In genomic region chr6:151392429-151392828, GRCh38 we compare ENCODE assay signal across 1 cellular context.
TF ChIP-seq lines count a peak whose summit lies in the region.

No MANE protein-coding gene starts in this region.

TF ChIP-seq in K562, 482 proteins besides CTCF, POLR2A, EP300 and RAD21 (continued from another document):
- TF ChIP-seq ATF2 (CRISPR knock-in tag; IDR thresholded peaks at IDR 0.05) (no peak), ELF2 (CRISPR knock-in tag; IDR thresholded peaks at IDR 0.05) (0 out of 2 replicates have a peak, but pooled peaks have one; percentile 3), ZFPM2 (CRISPR knock-in tag; IDR thresholded peaks at IDR 0.05) (no peak), ERF (CRISPR knock-in tag; IDR thresholded peaks at IDR 0.05) (no peak), ELF1 (tag; IDR thresholded peaks at IDR 0.05) (0 out of 2 replicates have a peak, but pooled peaks have one; percentile 23)
